ENCODE assay signal across 25 cellular contexts in the genomic region with DNA sequence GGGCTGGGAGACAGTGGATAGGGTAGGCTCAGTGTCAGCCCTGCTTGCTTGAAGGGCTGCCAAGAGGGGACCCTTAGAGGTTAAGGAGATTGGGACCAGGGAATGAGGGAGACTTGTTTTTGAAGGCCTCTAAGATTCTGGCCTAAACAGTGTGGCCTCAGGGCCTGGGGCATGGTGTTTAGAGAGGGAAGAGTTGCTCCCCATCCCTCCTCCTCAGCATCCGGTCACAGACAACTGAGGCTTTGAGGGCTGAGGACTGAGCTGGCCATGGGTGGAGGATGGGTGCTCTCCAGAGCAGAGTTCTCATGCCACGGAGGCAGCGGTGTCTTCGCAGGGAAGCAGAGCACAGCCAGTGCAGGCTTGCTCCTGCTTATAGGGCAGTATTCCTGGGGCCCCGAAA. TPM values are rescaled to one million over a fixed set of nuclear protein-coding genes. Genes with fewer than 3 reads are reported as not detected.
DNase-seq lines count a peak whose midpoint lies in the region; ATAC-seq, FAIRE-seq and TF ChIP-seq lines count a peak whose summit lies in the region.
"Had no signal": no experiment of that assay in that cellular context is flagged by ENCODE, and none has a peak within 500 bp of the region (broad histone marks: within the 10 kb centered on the region; RNA-seq: fewer than 3 reads in every experiment).

No MANE protein-coding gene starts in this region.

- peak overlapping the region; percentile 50 for H2BK12ac ChIP-seq in trophoblast cell (ENCODE audit: low read length)

- ATAC-seq in A549 (no peak), IMR-90 (ENCODE audit: low read depth) (no peak), HG02763 (IDR thresholded peaks at IDR 0.05; ENCODE audit: unreplicated experiment) (no peak)
- ATAC-seq: GM23338, PC-3 had no signal

- DNase-seq in A549 (ENCODE audit: low read depth in 1 of 2, low spot score in 1 of 2) (no peak), IMR-90 (no peak), epidermal melanocyte (ENCODE audit: insufficient read length, low spot score) (peak; percentile 71), trophoblast cell (no peak), cerebellar cortex (ENCODE audit: low spot score) (no peak), SK-N-DZ (ENCODE audit: low spot score) (no peak)
- DNase-seq: CD4-positive, CD25-positive, alpha-beta regulatory T cell; DMS53; HCEC 1CT; NCI-H1092; NCI-H1436; NCI-H187; NCI-H2081 treated with DMSO at 0.1 percent for 48 hours; NCI-H446; NCI-H524 treated with DMSO at 0.1 percent for 48 hours; NCI-H774; NK-92 treated with Interleukin-12 subunit alpha and Interleukin-12 subunit beta, amount 100 ng/mL, for 24 hours; PC-3; Right ventricle myocardium superior had no signal

- no peak overlapping the region for H2BK15ac ChIP-seq in IMR-90 (ENCODE audit: low read depth, low read length)

- H3K36me3 ChIP-seq in IMR-90 (ENCODE audit: control insufficient read depth, insufficient read depth, low read length) (no peaks in the 10 kb centered on the region), trophoblast cell (ENCODE audit: control insufficient read depth in 1 of 2, insufficient read depth in 2 of 2, low read length in 2 of 2) (no peaks in the 10 kb centered on the region)
- H3K36me3 ChIP-seq: BLaER1 had no signal

- BruUV-seq in IMR-90 (replicated peaks; lab: Mats Ljungman, UMichigan) = no TSS peak

- in situ Hi-C loops in IMR-90 (cut with MboI; ENCODE audit: low sequenced_read_pairs) = no loop called here

- TF ChIP-seq CTCF in A549 (IDR thresholded peaks at IDR 0.05) = no peak
- no peak for TF ChIP-seq CTCF in IMR-90 (conservative IDR thresholded peaks at IDR 0.05; ENCODE audit: low read depth, low read length)

- no peak overlapping the region for H2BK120ac ChIP-seq in IMR-90 (ENCODE audit: low read depth, low read length)
- peak overlapping the region; percentile 14 for H2BK120ac ChIP-seq in trophoblast cell (ENCODE audit: insufficient read depth, low read length, poor library complexity)

- no peak overlapping the region for H4K8ac ChIP-seq in IMR-90 (ENCODE audit: low read depth in 2 of 2, low read length in 2 of 2)
- H4K8ac ChIP-seq in trophoblast cell (ENCODE audit: low read depth, low read length) = no peak overlapping the region

- H3K27me3 ChIP-seq in IMR-90 (ENCODE audit: control insufficient read depth, insufficient read depth, low read length) = no peaks in the 10 kb centered on the region
- H3K27me3 ChIP-seq in trophoblast cell (ENCODE audit: insufficient read depth, low read length) = no peaks in the 10 kb centered on the region
- H3K27me3 ChIP-seq: BLaER1 had no signal

- no peak overlapping the region for H2AK9ac ChIP-seq in IMR-90 (replicated peaks; ENCODE audit: low read depth, low read length, poor library complexity)

- H3K4me1 ChIP-seq in A549 (peaks cover 52% of the 10 kb centered on the region), IMR-90 (ENCODE audit: control insufficient read depth, insufficient read depth, low read length) (peaks cover 24% of the 10 kb centered on the region), trophoblast cell (ENCODE audit: control insufficient read depth in 1 of 2, insufficient read depth in 2 of 2, low read length in 2 of 2) (peaks cover 29 to 37% of the 10 kb centered on the region in 2 experiments)

- H4K91ac ChIP-seq in IMR-90 (ENCODE audit: insufficient read depth, low read depth, low read length) = peak overlapping the region; percentile 51; the same call in 1 of the 2 replicates
- peak overlapping the region; percentile 30 for H4K91ac ChIP-seq in trophoblast cell (ENCODE audit: low read depth, low read length)

- WGBS in A549 (ENCODE audit: missing lambda C conversion rate) = 93% methylated on average over 5 of the region's 5 CpGs
- 20% methylated on average over 1 of the region's 5 CpGs; no CpG with 5 or more reads in 1 of the 2 experiments for WGBS in IMR-90 (ENCODE audit: extremely low coverage in 2 of 2, insufficient read length in 1 of 2), 2 experiments
- WGBS in trophoblast cell (ENCODE audit: extremely low coverage, insufficient coverage, insufficient read length) = no CpG with 5 or more reads among the region's 5 CpGs

- H3K4me2 ChIP-seq in A549 (no peak overlapping the region), IMR-90 (ENCODE audit: low read depth, low read length) (no peak overlapping the region), trophoblast cell (ENCODE audit: low read length) (no peak overlapping the region)
- H3K4me2 ChIP-seq: BLaER1, GM23338 had no signal

- no peak overlapping the region for H4K5ac ChIP-seq in IMR-90 (ENCODE audit: low read depth, low read length)

- H2AK5ac ChIP-seq in IMR-90 (ENCODE audit: low read depth, low read length) (0 out of 2 replicates have a peak overlapping the region, but pooled peaks have one; percentile 24), trophoblast cell (ENCODE audit: low read length) (peak overlapping the region; percentile 39)

- POLR2A ChIA-PET in A549 (lab: Yijun Ruan, JAX) = interaction anchor here (1.0 kb wide), 1 partner anchor 99 kb away, joined by 4 read pairs; no protein-coding TSS in a partner anchor
- POLR2A ChIA-PET in IMR-90 (lab: Charles Lee; ENCODE audit: unreplicated experiment) = no interaction called here

- H2BK20ac ChIP-seq in IMR-90 (ENCODE audit: low read depth, low read length) = peak overlapping the region; percentile 47

- H2AFZ ChIP-seq in IMR-90 (replicated peaks; ENCODE audit: low read length, poor library complexity) = no peak overlapping the region
- H2AFZ ChIP-seq in trophoblast cell (ENCODE audit: insufficient read depth, low read length, poor library complexity) = no peak overlapping the region
- H2AFZ ChIP-seq: GM23338 had no signal

- H3K79me1 ChIP-seq in IMR-90 (ENCODE audit: low read depth in 1 of 2, low read length in 2 of 2) (peaks cover 8 to 20% of the 10 kb centered on the region in 2 experiments; a peak in 3 of 4 replicates), trophoblast cell (ENCODE audit: low read length) (peaks cover 36% of the 10 kb centered on the region)

- no peak overlapping the region for H3K4me3 ChIP-seq in A549
- no peak overlapping the region for H3K4me3 ChIP-seq in IMR-90 (ENCODE audit: insufficient read depth, low read depth, low read length)
- H3K4me3 ChIP-seq in trophoblast cell (ENCODE audit: low read depth, low read length) = no peak overlapping the region
- H3K4me3 ChIP-seq: BLaER1, GM23338, SJSA1 had no signal

- H3K9me1 ChIP-seq in IMR-90 (ENCODE audit: insufficient read depth, low read length) = peaks cover 23% of the 10 kb centered on the region

- H3K4ac ChIP-seq in IMR-90 (ENCODE audit: low read depth, low read length) = peak overlapping the region; percentile 40; the same call in 1 of the 2 replicates
- H3K4ac ChIP-seq in trophoblast cell (ENCODE audit: low read depth, low read length) = no peak overlapping the region

- CTCF ChIA-PET in A549 (lab: Yijun Ruan, JAX) = interaction anchor here (0.6 to 19.3 kb wide), 41 partner anchors 9 to 850 kb away, joined by 3 to 833 read pairs (median 6); partner anchors contain the start of gene KRT7
- CTCF ChIA-PET in IMR-90 (lab: Yijun Ruan, JAX) = interaction anchor here (1.0 kb wide), 1 partner anchor 185 kb away, joined by 4 read pairs; no protein-coding TSS in a partner anchor

- TF ChIP-seq RAD21 in A549 (conservative IDR thresholded peaks at IDR 0.05 in 1 of 2, IDR thresholded peaks at IDR 0.05 in 1 of 2) (no peak), IMR-90 (IDR thresholded peaks at IDR 0.05; ENCODE audit: low read length) (no peak)

- no peak for TF ChIP-seq POLR2A in A549 (IDR thresholded peaks at IDR 0.05; ENCODE audit: low read length)
- no peak for TF ChIP-seq POLR2A in IMR-90 (IDR thresholded peaks at IDR 0.05; ENCODE audit: low read depth, low read length)

- H4K12ac ChIP-seq in trophoblast cell (ENCODE audit: low read depth, low read length) = no peak overlapping the region

- peaks cover 5% of the 10 kb centered on the region for H3K79me2 ChIP-seq in trophoblast cell (ENCODE audit: control insufficient read depth, insufficient read depth, low read length, poor library complexity)

- H3K18ac ChIP-seq in IMR-90 (ENCODE audit: low read depth, low read length) (no peak overlapping the region), trophoblast cell (ENCODE audit: low read length) (no peak overlapping the region)

- H3K14ac ChIP-seq in IMR-90 (replicated peaks; ENCODE audit: low read depth, low read length) (no peak overlapping the region), trophoblast cell (ENCODE audit: low read length) (no peak overlapping the region)

- H3K27ac ChIP-seq in A549 = peak overlapping the region; percentile 100
- H3K27ac ChIP-seq in IMR-90 (ENCODE audit: insufficient read depth, low read length) = no peak overlapping the region
- H3K27ac ChIP-seq in trophoblast cell (ENCODE audit: low read depth, low read length) = no peak overlapping the region
- H3K27ac ChIP-seq: BLaER1, HL-60, SJSA1 had no signal

- H3K56ac ChIP-seq in IMR-90 (ENCODE audit: extremely low read depth, insufficient read depth, low read length) = no peak overlapping the region

- no peak for FAIRE-seq in A549 (lab: Jason Lieb, UNC)
- FAIRE-seq: D721Med had no signal

- H3K9me3 ChIP-seq in A549 (no peaks in the 10 kb centered on the region), IMR-90 (ENCODE audit: control insufficient read depth, insufficient read depth, low read length) (no peaks in the 10 kb centered on the region), trophoblast cell (ENCODE audit: insufficient read depth, low read depth, low read length) (no peaks in the 10 kb centered on the region)
- H3K9me3 ChIP-seq: BLaER1, SJSA1 had no signal

- intact Hi-C loops in IMR-90 (cut with micrococcal nuclease) = no loop called here

- H3K23ac ChIP-seq in IMR-90 (ENCODE audit: low read depth, low read length) (no peak overlapping the region), trophoblast cell (ENCODE audit: low read length) (no peak overlapping the region)

- H2BK5ac ChIP-seq in IMR-90 (ENCODE audit: low read depth, low read length, poor library complexity, severe bottlenecking) = no peak overlapping the region
- no peak overlapping the region for H2BK5ac ChIP-seq in trophoblast cell (ENCODE audit: low read depth, low read length, poor library complexity)

- no peak for TF ChIP-seq EP300 in A549 (IDR thresholded peaks at IDR 0.05)

- dilution Hi-C loops in IMR-90 (cut with HindIII; ENCODE audit: low sequenced_read_pairs, unreplicated experiment) = no loop called here

- no peaks in the 10 kb centered on the region for H4K20me1 ChIP-seq in IMR-90 (ENCODE audit: insufficient read depth, low read length)
- H4K20me1 ChIP-seq: BLaER1 had no signal

- H3K9ac ChIP-seq in IMR-90 (ENCODE audit: low read depth, low read length) (no peak overlapping the region), trophoblast cell (ENCODE audit: low read length) (no peak overlapping the region)
- H3K9ac ChIP-seq: BLaER1 had no signal

RNA-seq across cellular contexts. Expression of gene KRT80, which starts 49.4 kb away (rescaled TPM):
- polyA plus RNA-seq in A549 (2011; rRNA removed) = 59.8 and 63.1 TPM in 2 replicates
- 62.9 and 86.5 TPM in 2 replicates for polyA plus RNA-seq in A549 (2012; cell fraction: cytosol; rRNA removed)
- 87.4 and 102 TPM in 2 replicates for polyA plus RNA-seq in A549 (2012; cell fraction: nucleus; rRNA removed)
- 38.3 to 56.4 TPM (median 46.0 TPM) in 3 replicates for polyA plus RNA-seq in A549 (2017; fragmentation: RNase III; extraction: RNeasy Plus Mini Kit Qiagen cat#74134 plus additional on column Dnase treatment)
- polyA minus RNA-seq in A549 (2011; rRNA and poly(A)+ RNA removed) = 76.5 and 77.5 TPM in 2 replicates
- total RNA-seq in IMR-90 (2012; rRNA removed) = 0.54 and 0.56 TPM in 2 replicates
- polyA plus RNA-seq in IMR-90 (2012; rRNA removed) = 3.4 TPM in 2 replicates
- polyA plus RNA-seq in IMR-90 (2012; cell fraction: cytosol; rRNA removed) = 1.2 and 2.4 TPM in 2 replicates
- polyA plus RNA-seq in IMR-90 (2012; cell fraction: nucleus; rRNA removed; ENCODE audit: low replicate concordance) = 14.7 and 18.0 TPM in 2 replicates
- polyA plus RNA-seq in trophoblast cell (2013) = 26.3 and 28.8 TPM in 2 replicates
- not detected in 2 replicates for polyA plus RNA-seq in SK-N-DZ (2014; cell fraction: cytosol; rRNA removed)
- polyA plus RNA-seq in SK-N-DZ (2014; cell fraction: nucleus; rRNA removed) = not detected in 2 replicates
- total RNA-seq: CD4-positive, CD25-positive, alpha-beta regulatory T cell; GM23338; Right ventricle myocardium superior had no signal
- polyA plus RNA-seq: CD4-positive, CD25-positive, alpha-beta regulatory T cell; GM23338 had no signal

Comparison
In these comparisons a context has a peak if more than half of its experiments do, and no peak if none do; other contexts are left out.
1. H3K27ac ChIP-seq: peak in A549 (2 of 2); none in IMR-90 (single experiment) and trophoblast cell (single experiment).